In the genomic region with DNA sequence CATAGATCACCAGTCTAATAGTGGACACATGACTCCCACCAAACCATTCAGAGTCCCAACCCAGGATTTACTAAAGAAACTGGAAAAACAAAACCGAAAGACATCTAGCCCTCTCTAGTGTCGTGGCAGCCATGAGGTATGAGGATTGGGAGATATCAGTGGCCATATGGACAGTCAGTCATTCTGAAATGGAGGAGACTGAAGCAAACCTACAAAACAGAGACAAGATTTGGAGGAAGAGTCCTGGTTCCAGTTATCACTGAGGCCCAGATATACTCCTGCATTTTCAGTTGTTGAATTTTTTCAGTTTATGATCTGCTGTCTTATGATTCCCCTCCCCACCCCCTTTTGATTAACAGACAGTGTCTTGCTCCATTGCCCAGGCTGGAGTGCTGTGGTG, we compare ENCODE assay signal across 1 cellular context.
A peak's percentile ranks its signal among the peaks of the same experiment; 100 is the strongest.
TF ChIP-seq lines count a peak whose summit lies in the region.

No MANE protein-coding gene starts in this region.

TF ChIP-seq in K562, 482 proteins besides CTCF, POLR2A, EP300 and RAD21 (continued from another document and continues in another):
- TF ChIP-seq HMGN3 (IDR thresholded peaks at IDR 0.05; ENCODE audit: borderline replicate concordance, extremely low read depth, insufficient read length, low read depth, low read length) = no peak
- no peak for TF ChIP-seq ZNF165 (CRISPR knock-in tag; IDR thresholded peaks at IDR 0.05; ENCODE audit: borderline replicate concordance)
- peak; percentile 44; the same call in 1 of the 2 replicates for TF ChIP-seq ARID1B (IDR thresholded peaks at IDR 0.05)
- TF ChIP-seq CBFB (CRISPR knock-in tag; IDR thresholded peaks at IDR 0.05) = no peak
- TF ChIP-seq NCOR1 (IDR thresholded peaks at IDR 0.05) = peak; percentile 46; the same call in 1 of the 2 replicates
- TF ChIP-seq CUX1 (CRISPR knock-in tag; IDR thresholded peaks at IDR 0.05) = no peak
- no peak for TF ChIP-seq CBX2 (IDR thresholded peaks at IDR 0.05; ENCODE audit: insufficient read depth, low read length, poor library complexity, severe bottlenecking)
- no peak for TF ChIP-seq HMG20A (CRISPR knock-in tag; conservative IDR thresholded peaks at IDR 0.05)
- TF ChIP-seq CEBPB (tag; IDR thresholded peaks at IDR 0.05) = peak; percentile 42; the same call in 1 of the 2 replicates
- TF ChIP-seq PCBP1 (IDR thresholded peaks at IDR 0.05; ENCODE audit: low read depth, low read length, poor library complexity, severe bottlenecking) = no peak
- no peak for TF ChIP-seq U2AF1 (optimal IDR thresholded peaks at IDR 0.05; ENCODE audit: low read depth, low read length)
- TF ChIP-seq, protein P1, sequence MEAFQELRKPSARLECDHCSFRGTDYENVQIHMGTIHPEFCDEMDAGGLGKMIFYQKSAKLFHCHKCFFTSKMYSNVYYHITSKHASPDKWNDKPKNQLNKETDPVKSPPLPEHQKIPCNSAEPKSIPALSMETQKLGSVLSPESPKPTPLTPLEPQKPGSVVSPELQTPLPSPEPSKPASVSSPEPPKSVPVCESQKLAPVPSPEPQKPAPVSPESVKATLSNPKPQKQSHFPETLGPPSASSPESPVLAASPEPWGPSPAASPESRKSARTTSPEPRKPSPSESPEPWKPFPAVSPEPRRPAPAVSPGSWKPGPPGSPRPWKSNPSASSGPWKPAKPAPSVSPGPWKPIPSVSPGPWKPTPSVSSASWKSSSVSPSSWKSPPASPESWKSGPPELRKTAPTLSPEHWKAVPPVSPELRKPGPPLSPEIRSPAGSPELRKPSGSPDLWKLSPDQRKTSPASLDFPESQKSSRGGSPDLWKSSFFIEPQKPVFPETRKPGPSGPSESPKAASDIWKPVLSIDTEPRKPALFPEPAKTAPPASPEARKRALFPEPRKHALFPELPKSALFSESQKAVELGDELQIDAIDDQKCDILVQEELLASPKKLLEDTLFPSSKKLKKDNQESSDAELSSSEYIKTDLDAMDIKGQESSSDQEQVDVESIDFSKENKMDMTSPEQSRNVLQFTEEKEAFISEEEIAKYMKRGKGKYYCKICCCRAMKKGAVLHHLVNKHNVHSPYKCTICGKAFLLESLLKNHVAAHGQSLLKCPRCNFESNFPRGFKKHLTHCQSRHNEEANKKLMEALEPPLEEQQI (IDR thresholded peaks at IDR 0.05) = no peak
- no peak for TF ChIP-seq MECOM (CRISPR knock-in tag; IDR thresholded peaks at IDR 0.05)
- TF ChIP-seq, protein P2, sequence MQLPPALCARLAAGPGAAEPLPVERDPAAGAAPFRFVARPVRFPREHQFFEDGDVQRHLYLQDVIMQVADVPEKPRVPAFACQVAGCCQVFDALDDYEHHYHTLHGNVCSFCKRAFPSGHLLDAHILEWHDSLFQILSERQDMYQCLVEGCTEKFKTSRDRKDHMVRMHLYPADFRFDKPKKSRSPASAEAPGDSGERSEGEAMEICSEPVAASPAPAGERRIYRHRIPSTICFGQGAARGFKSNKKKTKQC (CRISPR knock-in tag; IDR thresholded peaks at IDR 0.05) = no peak
- TF ChIP-seq ZNF57 (CRISPR knock-in tag; IDR thresholded peaks at IDR 0.05) = no peak
- TF ChIP-seq HMGXB4 (CRISPR knock-in tag; IDR thresholded peaks at IDR 0.05) = no peak
- no peak for TF ChIP-seq NCOA6 (IDR thresholded peaks at IDR 0.05)
- TF ChIP-seq KLF13 (tag; IDR thresholded peaks at IDR 0.05; ENCODE audit: borderline replicate concordance, low read depth) = no peak
- TF ChIP-seq BHLHE40 (IDR thresholded peaks at IDR 0.05; ENCODE audit: low read length) = no peak
- TF ChIP-seq, protein P3, sequence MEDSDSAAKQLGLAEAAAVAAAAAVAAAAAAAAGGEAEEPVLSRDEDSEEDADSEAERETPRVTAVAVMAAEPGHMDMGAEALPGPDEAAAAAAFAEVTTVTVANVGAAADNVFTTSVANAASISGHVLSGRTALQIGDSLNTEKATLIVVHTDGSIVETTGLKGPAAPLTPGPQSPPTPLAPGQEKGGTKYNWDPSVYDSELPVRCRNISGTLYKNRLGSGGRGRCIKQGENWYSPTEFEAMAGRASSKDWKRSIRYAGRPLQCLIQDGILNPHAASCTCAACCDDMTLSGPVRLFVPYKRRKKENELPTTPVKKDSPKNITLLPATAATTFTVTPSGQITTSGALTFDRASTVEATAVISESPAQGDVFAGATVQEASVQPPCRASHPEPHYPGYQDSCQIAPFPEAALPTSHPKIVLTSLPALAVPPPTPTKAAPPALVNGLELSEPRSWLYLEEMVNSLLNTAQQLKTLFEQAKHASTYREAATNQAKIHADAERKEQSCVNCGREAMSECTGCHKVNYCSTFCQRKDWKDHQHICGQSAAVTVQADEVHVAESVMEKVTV (CRISPR knock-in tag; IDR thresholded peaks at IDR 0.05) = no peak
- TF ChIP-seq, protein P4, sequence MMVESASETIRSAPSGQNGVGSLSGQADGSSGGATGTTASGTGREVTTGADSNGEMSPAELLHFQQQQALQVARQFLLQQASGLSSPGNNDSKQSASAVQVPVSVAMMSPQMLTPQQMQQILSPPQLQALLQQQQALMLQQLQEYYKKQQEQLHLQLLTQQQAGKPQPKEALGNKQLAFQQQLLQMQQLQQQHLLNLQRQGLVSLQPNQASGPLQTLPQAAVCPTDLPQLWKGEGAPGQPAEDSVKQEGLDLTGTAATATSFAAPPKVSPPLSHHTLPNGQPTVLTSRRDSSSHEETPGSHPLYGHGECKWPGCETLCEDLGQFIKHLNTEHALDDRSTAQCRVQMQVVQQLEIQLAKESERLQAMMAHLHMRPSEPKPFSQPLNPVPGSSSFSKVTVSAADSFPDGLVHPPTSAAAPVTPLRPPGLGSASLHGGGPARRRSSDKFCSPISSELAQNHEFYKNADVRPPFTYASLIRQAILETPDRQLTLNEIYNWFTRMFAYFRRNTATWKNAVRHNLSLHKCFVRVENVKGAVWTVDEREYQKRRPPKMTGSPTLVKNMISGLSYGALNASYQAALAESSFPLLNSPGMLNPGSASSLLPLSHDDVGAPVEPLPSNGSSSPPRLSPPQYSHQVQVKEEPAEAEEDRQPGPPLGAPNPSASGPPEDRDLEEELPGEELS (CRISPR knock-in tag; IDR thresholded peaks at IDR 0.05; ENCODE audit: borderline replicate concordance) = no peak
- no peak for TF ChIP-seq HDAC2 (IDR thresholded peaks at IDR 0.05)
- TF ChIP-seq HMBOX1 (IDR thresholded peaks at IDR 0.05) = no peak
